In the genomic region with DNA sequence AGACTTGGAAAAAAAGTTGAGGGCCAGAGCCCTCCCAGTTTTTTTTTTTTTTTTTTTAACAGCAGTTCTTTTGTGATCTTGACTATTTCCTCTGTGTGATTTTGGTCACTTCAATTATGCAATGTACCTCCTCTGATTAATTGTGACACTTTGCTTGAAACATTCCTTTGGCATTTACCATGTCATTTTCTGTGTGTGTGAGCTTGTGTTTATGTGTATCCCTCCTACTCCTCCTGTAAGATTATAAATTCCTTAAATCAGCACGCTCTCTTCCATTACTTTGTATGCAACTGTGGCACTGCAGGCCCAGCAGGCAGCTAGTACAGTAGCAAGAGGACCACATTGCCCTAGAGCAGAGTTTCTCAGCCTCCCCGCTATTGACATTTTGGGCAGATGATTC, we compare ENCODE assay signal across 32 cellular contexts. TPM values are rescaled to one million over a fixed set of nuclear protein-coding genes. Genes with fewer than 3 reads are reported as not detected.
DNase-seq lines count a peak whose midpoint lies in the region; ATAC-seq, FAIRE-seq and TF ChIP-seq lines count a peak whose summit lies in the region.
"Had no signal": no experiment of that assay in that cellular context is flagged by ENCODE, and none has a peak within 500 bp of the region (broad histone marks: within the 10 kb centered on the region; RNA-seq: fewer than 3 reads in every experiment).

No MANE protein-coding gene starts in this region.

- FAIRE-seq in astrocyte (lab: Jason Lieb, UNC): no peak
- FAIRE-seq: frontal cortex had no signal

- H3K9ac ChIP-seq in astrocyte (ENCODE audit: low read length) (no peak overlapping the region), mammary epithelial cell (ENCODE audit: insufficient read depth, low read length) (no peak overlapping the region)
- H3K9ac ChIP-seq: BLaER1 had no signal

- no peak overlapping the region for H3K27ac ChIP-seq in astrocyte (ENCODE audit: low read depth, low read length)
- H3K27ac ChIP-seq in gastroesophageal sphincter: peak overlapping the region in 2 of 4 donors; percentile 4 to 64
- no peak overlapping the region for H3K27ac ChIP-seq in mammary epithelial cell (ENCODE audit: insufficient read depth, low read depth, low read length)
- H3K27ac ChIP-seq: BLaER1, thoracic aorta had no signal

- CTCF ChIA-PET in mammary epithelial cell (lab: Charles Lee; ENCODE audit: low non-redundant PET): no interaction called here

- intact Hi-C loops in mammary epithelial cell (cut with micrococcal nuclease): no loop called here

- ATAC-seq in gastroesophageal sphincter: peak; percentile 28
- ATAC-seq in stimulated activated naive CD8-positive, alpha-beta T cell treated with anti-CD3 and anti-CD28 coated beads, Interleukin-15, Interleukin-2, amounts not matched to agents 100 U/mL and 50 U/mL, for 24 hours: no peak
- ATAC-seq: activated CD4-positive, CD25-positive, alpha-beta regulatory T cell treated with anti-CD3 and anti-CD28 coated beads, Interleukin-2, amount 50 U/mL, for 24 hours; esophagus mucosa had no signal

- H2AFZ ChIP-seq in astrocyte (ENCODE audit: low read depth, low read length) (no peak overlapping the region), mammary epithelial cell (ENCODE audit: low read depth, low read length) (no peak overlapping the region)

- no peaks in the 10 kb centered on the region for H3K4me1 Mint-ChIP-seq in astrocyte (ENCODE audit: low read depth, unreplicated experiment)
- H3K4me1 Mint-ChIP-seq: memory B cell, nephron progenitor cell had no signal

- peaks cover 12% of the 10 kb centered on the region for H3K36me3 Mint-ChIP-seq in astrocyte (ENCODE audit: low read depth, unreplicated experiment)

- DNase-seq in GM03348 (ENCODE audit: low spot score) (peak; percentile 11), astrocyte (ENCODE audit: low read depth) (peak; percentile 19), renal cortical epithelial cell (ENCODE audit: low read depth) (peak; percentile 8), mammary epithelial cell (no peak)
- DNase-seq in effector CD4-positive, alpha-beta T cell: no peak
- DNase-seq in stimulated activated naive CD4-positive, alpha-beta T cell treated with Interleukin-2 at 50 U/mL for 16 hours (lab: John Stamatoyannopoulos, UW): no peak
- DNase-seq in stimulated activated naive CD8-positive, alpha-beta T cell treated with anti-CD3 and anti-CD28 coated beads, Interleukin-15, Interleukin-2, amounts not matched to agents 100 U/mL and 50 U/mL, for 24 hours: no peak
- DNase-seq: activated CD4-positive, alpha-beta memory T cell treated with anti-CD3 and anti-CD28 coated beads for 36 hours; activated CD8-positive, alpha-beta memory T cell treated with anti-CD3 and anti-CD28 coated beads, Interleukin-2, amount 50 U/mL, for 4 hours; activated naive CD4-positive, alpha-beta T cell treated with anti-CD3 and anti-CD28 coated beads for 36 hours; caudate nucleus; COR-L47; cortex of kidney; hypothalamus; NCI-H146; NCI-H2107; NCI-H345; NCI-H69; nephron progenitor cell; SIG-M5; stimulated activated CD4-positive, alpha-beta T cell treated with anti-CD3 and anti-CD28 coated beads, Interleukin-1b, Interleukin-23, amount 100 ng/mL, for 48 hours had no signal

- H3K4me3 Mint-ChIP-seq in astrocyte (ENCODE audit: unreplicated experiment): no peak overlapping the region
- H3K4me3 Mint-ChIP-seq: activated CD4-positive, alpha-beta memory T cell treated with anti-CD3 and anti-CD28 coated beads for 36 hours; activated naive CD4-positive, alpha-beta T cell treated with anti-CD3 and anti-CD28 coated beads for 36 hours; activated T-helper 1 cell treated with anti-CD3 and anti-CD28 coated beads, Interleukin-12 subunit alpha, Interleukin-12 subunit beta, Interleukin-2, Interleukin-4 antibody, amounts not matched to agents 30 ng/mL and 10 ng/mL and 1 ng/mL, durations not matched to agents 14 hours and 24 hours and 36 hours; memory B cell; nephron progenitor cell; stimulated activated naive CD8-positive, alpha-beta T cell treated with anti-CD3 and anti-CD28 coated beads, Interleukin-15, Interleukin-2, amounts not matched to agents 100 ng/mL and 50 ng/mL, for 24 hours had no signal

- in situ Hi-C loops in mammary epithelial cell (cut with MboI; ENCODE audit: low sequenced_read_pairs in 2 of 2): no loop called here

- 88 to 100% methylated on average over 1 to 2 of the region's 2 CpGs for WGBS in gastroesophageal sphincter (ENCODE audit: low coverage in 1 of 2), 2 donors
- 100% methylated on average over 2 of the region's 2 CpGs for WGBS in mammary epithelial cell (ENCODE audit: low coverage, missing lambda C conversion rate)

- H3K27me3 ChIP-seq in astrocyte (ENCODE audit: insufficient read depth, low read length) (no peaks in the 10 kb centered on the region), gastroesophageal sphincter (no peaks in the 10 kb centered on the region), mammary epithelial cell (ENCODE audit: insufficient read depth, low read length) (no peaks in the 10 kb centered on the region)
- H3K27me3 ChIP-seq: adrenal gland, BLaER1 had no signal

- H3K79me2 ChIP-seq in astrocyte (ENCODE audit: insufficient read depth, low read length): no peaks in the 10 kb centered on the region
- H3K79me2 ChIP-seq in mammary epithelial cell (ENCODE audit: insufficient read depth, low read length): no peaks in the 10 kb centered on the region

- H3K9me3 Mint-ChIP-seq in astrocyte (ENCODE audit: unreplicated experiment): no peaks in the 10 kb centered on the region
- H3K9me3 Mint-ChIP-seq: activated CD4-positive, alpha-beta memory T cell treated with anti-CD3 and anti-CD28 coated beads for 36 hours; activated naive CD4-positive, alpha-beta T cell treated with anti-CD3 and anti-CD28 coated beads for 36 hours; activated T-helper 1 cell treated with anti-CD3 and anti-CD28 coated beads, Interleukin-12 subunit alpha, Interleukin-12 subunit beta, Interleukin-2, Interleukin-4 antibody, amounts not matched to agents 30 ng/mL and 10 ng/mL and 1 ng/mL, durations not matched to agents 14 hours and 24 hours and 36 hours; memory B cell; nephron progenitor cell; stimulated activated naive CD8-positive, alpha-beta T cell treated with anti-CD3 and anti-CD28 coated beads, Interleukin-15, Interleukin-2, amounts not matched to agents 100 ng/mL and 50 ng/mL, for 24 hours had no signal

- H3K4me1 ChIP-seq in astrocyte (ENCODE audit: insufficient read depth, low read length) (no peaks in the 10 kb centered on the region), gastroesophageal sphincter (peaks cover 0 to 19% (median 5%) of the 10 kb centered on the region in 3 donors), mammary epithelial cell (ENCODE audit: insufficient read depth, low read length) (no peaks in the 10 kb centered on the region)
- H3K4me1 ChIP-seq: BLaER1 had no signal

- no peak overlapping the region for H3K4me3 ChIP-seq in astrocyte (ENCODE audit: insufficient read depth, low read depth, low read length)
- H3K4me3 ChIP-seq in gastroesophageal sphincter: no peak overlapping the region
- no peak overlapping the region for H3K4me3 ChIP-seq in mammary epithelial cell (replicated peaks in 1 of 3; ENCODE audit: insufficient read depth in 1 of 3, low read depth in 2 of 3, low read length in 3 of 3)
- H3K4me3 ChIP-seq: adrenal gland, BLaER1, thoracic aorta had no signal

- no peak for TF ChIP-seq EP300 in gastroesophageal sphincter (IDR thresholded peaks at IDR 0.05)

- H3K27ac Mint-ChIP-seq in astrocyte (ENCODE audit: unreplicated experiment): no peak overlapping the region
- H3K27ac Mint-ChIP-seq: activated CD4-positive, alpha-beta memory T cell treated with anti-CD3 and anti-CD28 coated beads for 36 hours; activated naive CD4-positive, alpha-beta T cell treated with anti-CD3 and anti-CD28 coated beads for 36 hours; activated T-helper 1 cell treated with anti-CD3 and anti-CD28 coated beads, Interleukin-12 subunit alpha, Interleukin-12 subunit beta, Interleukin-2, Interleukin-4 antibody, amounts not matched to agents 30 ng/mL and 10 ng/mL and 1 ng/mL, durations not matched to agents 14 hours and 24 hours and 36 hours; memory B cell; stimulated activated naive CD8-positive, alpha-beta T cell treated with anti-CD3 and anti-CD28 coated beads, Interleukin-15, Interleukin-2, amounts not matched to agents 100 ng/mL and 50 ng/mL, for 24 hours had no signal

- H3K4me2 ChIP-seq in astrocyte (ENCODE audit: low read length) (no peak overlapping the region), mammary epithelial cell (ENCODE audit: insufficient read depth, low read depth, low read length) (no peak overlapping the region)
- H3K4me2 ChIP-seq: BLaER1 had no signal

- H3K36me3 ChIP-seq in astrocyte (ENCODE audit: insufficient read depth, low read length): peaks cover 5% of the 10 kb centered on the region
- peaks cover 0 to 47% of the 10 kb centered on the region in 2 donors for H3K36me3 ChIP-seq in gastroesophageal sphincter
- H3K36me3 ChIP-seq in mammary epithelial cell (ENCODE audit: insufficient read depth, low read length): peaks cover 2% of the 10 kb centered on the region
- H3K36me3 ChIP-seq: BLaER1 had no signal

- TF ChIP-seq CTCF in astrocyte (IDR thresholded peaks at IDR 0.05; ENCODE audit: insufficient read depth, low read depth, low read length): no peak
- no peak for TF ChIP-seq CTCF in gastroesophageal sphincter (IDR thresholded peaks at IDR 0.05)
- TF ChIP-seq CTCF in mammary epithelial cell (conservative IDR thresholded peaks at IDR 0.05 in 1 of 2, IDR thresholded peaks at IDR 0.05 in 1 of 2; ENCODE audit: extremely low read depth in 1 of 2, insufficient read depth in 1 of 2, low read depth in 1 of 2, low read length in 2 of 2): no peak

- no peaks in the 10 kb centered on the region for H3K9me3 ChIP-seq in astrocyte (ENCODE audit: insufficient read depth, low read depth, low read length)
- H3K9me3 ChIP-seq in gastroesophageal sphincter: no peaks in the 10 kb centered on the region
- H3K9me3 ChIP-seq in mammary epithelial cell (replicated peaks; ENCODE audit: insufficient read depth, low read length): no peaks in the 10 kb centered on the region
- H3K9me3 ChIP-seq: adrenal gland, BLaER1, thoracic aorta had no signal

- no peak for TF ChIP-seq POLR2A in gastroesophageal sphincter (IDR thresholded peaks at IDR 0.05)

- dilution Hi-C loops in mammary epithelial cell (cut with HindIII; ENCODE audit: low sequenced_read_pairs): loop anchor here (5.0 kb wide), 1 partner anchor 66 kb away; no protein-coding TSS in a partner anchor

- no TSS peak for BruUV-seq in mammary epithelial cell (replicated peaks; lab: Mats Ljungman, UMichigan)

- H4K20me1 ChIP-seq in astrocyte (ENCODE audit: insufficient read depth, low read length) (no peaks in the 10 kb centered on the region), mammary epithelial cell (ENCODE audit: insufficient read depth, low read length) (no peaks in the 10 kb centered on the region)
- H4K20me1 ChIP-seq: BLaER1 had no signal

- no peaks in the 10 kb centered on the region for H3K27me3 Mint-ChIP-seq in astrocyte (ENCODE audit: low read depth, unreplicated experiment)
- H3K27me3 Mint-ChIP-seq: activated CD4-positive, alpha-beta memory T cell treated with anti-CD3 and anti-CD28 coated beads for 36 hours; memory B cell; stimulated activated naive CD8-positive, alpha-beta T cell treated with anti-CD3 and anti-CD28 coated beads, Interleukin-15, Interleukin-2, amounts not matched to agents 100 ng/mL and 50 ng/mL, for 24 hours had no signal

RNA-seq across cellular contexts. Expression of a gene that starts 33.2 kb away (rescaled TPM):
- 6.2 and 6.3 TPM in 2 replicates for total RNA-seq in astrocyte
- 10 to 100 TPM in 1 of 4 donors, 1 to 10 TPM in 3; 3.7 to 16.2 (median 6.7) TPM for total RNA-seq in gastroesophageal sphincter
- total RNA-seq in renal cortical epithelial cell: 1.1 TPM in 1 of 2 replicates, not detected in the other
- under 1 TPM; 0.09 to 0.67 TPM for total RNA-seq in mammary epithelial cell
- polyA plus RNA-seq in mammary epithelial cell: 0.07 TPM
- not detected for polyA minus RNA-seq in mammary epithelial cell
- total RNA-seq: activated CD4-positive, alpha-beta memory T cell treated with anti-CD3 and anti-CD28 coated beads for 36 hours; T-helper 2 cell treated with Interferon-gamma antibody and Interleukin-4, amounts not matched to agents 100 ng/mL and 5 ng/mL, for 36 hours had no signal

RNA-seq across cellular contexts. Expression of a gene that starts 35.4 kb away (rescaled TPM):
- total RNA-seq in astrocyte (28.7 and 30.7 TPM in 2 replicates), gastroesophageal sphincter (10 to 100 TPM; 16.7 to 37.1 (median 25.8) TPM), renal cortical epithelial cell (24.7 and 37.4 TPM in 2 replicates), mammary epithelial cell (10 to 100 TPM; 28.8 to 30.2 TPM)
- 16.1 TPM for polyA plus RNA-seq in mammary epithelial cell
- polyA minus RNA-seq in mammary epithelial cell: 12.2 TPM

Comparison
In these comparisons a context has a peak if more than half of its experiments do, and no peak if none do; other contexts are left out.
1. DNase-seq: peak in GM03348 (single experiment), astrocyte (single experiment) and renal cortical epithelial cell (single experiment); none in effector CD4-positive, alpha-beta T cell (single experiment), stimulated activated naive CD4-positive, alpha-beta T cell treated with Interleukin-2 at 50 U/mL for 16 hours (single experiment), mammary epithelial cell (single experiment) and stimulated activated naive CD8-positive, alpha-beta T cell treated with anti-CD3 and anti-CD28 coated beads, Interleukin-15, Interleukin-2, amounts not matched to agents 100 U/mL and 50 U/mL, for 24 hours (single experiment).